Comparison of ENCODE assay signal across 9 cellular contexts in genomic region chr14:55721353-55721752, GRCh38.
DNase-seq lines count a peak whose midpoint lies in the region; ATAC-seq, FAIRE-seq and TF ChIP-seq lines count a peak whose summit lies in the region.
"Had no signal": no experiment of that assay in that cellular context is flagged by ENCODE, and none has a peak within 500 bp of the region (broad histone marks: within the 10 kb centered on the region; RNA-seq: fewer than 3 reads in every experiment).

No MANE protein-coding gene starts in this region.

- peak; percentile 91 for FAIRE-seq in HTR-8/SVneo (lab: Jason Lieb, UNC)

- H3K27ac ChIP-seq in body of pancreas (no peak overlapping the region), WERI-Rb-1 (no peak overlapping the region)

- no peak for TF ChIP-seq CTCF in body of pancreas (IDR thresholded peaks at IDR 0.05)
- TF ChIP-seq CTCF in WERI-Rb-1 (IDR thresholded peaks at IDR 0.05; ENCODE audit: low read depth, low read length): no peak

- intact Hi-C loops in body of pancreas (cut with DNase I): no loop called here

- peak; percentile 69 for DNase-seq in Caki2 (ENCODE audit: low read depth)
- DNase-seq in HTR-8/SVneo (ENCODE audit: insufficient read length, low spot score): peak; percentile 74
- DNase-seq in body of pancreas: peak in 3 of 4 donors; percentile 39 to 41 (median 40)
- DNase-seq in myocyte (ENCODE audit: low read depth): peak; percentile 98
- no peak for DNase-seq in activated CD4-positive, alpha-beta T cell treated with anti-CD3 and anti-CD28 coated beads for 1 hour
- DNase-seq in WERI-Rb-1: no peak
- DNase-seq: retina had no signal

- H3K9me3 ChIP-seq in body of pancreas (no peaks in the 10 kb centered on the region), WERI-Rb-1 (ENCODE audit: severe bottlenecking) (no peaks in the 10 kb centered on the region)

- WGBS in body of pancreas, 2 donors: 13 to 20% methylated on average over 1 of the region's 1 CpG

- in situ Hi-C loops in Caki2 (cut with HindIII; ENCODE audit: low pct_unique_long_range_greater_than_20kb, low sequenced_read_pairs): no loop called here

- no peak for TF ChIP-seq POLR2A in body of pancreas (IDR thresholded peaks at IDR 0.05)

- H3K27me3 ChIP-seq in body of pancreas (no peaks in the 10 kb centered on the region), WERI-Rb-1 (ENCODE audit: insufficient read depth, low read depth, severe bottlenecking) (no peaks in the 10 kb centered on the region)

- H3K4me3 ChIP-seq in body of pancreas (no peak overlapping the region), WERI-Rb-1 (ENCODE audit: low read depth, low read length) (no peak overlapping the region)

- no peaks in the 10 kb centered on the region for H3K36me3 ChIP-seq in body of pancreas (replicated peaks in 1 of 2; ENCODE audit: insufficient read depth in 1 of 2, low read depth in 2 of 2)
- no peaks in the 10 kb centered on the region for H3K36me3 ChIP-seq in WERI-Rb-1

- peaks cover 27% of the 10 kb centered on the region for H3K4me1 ChIP-seq in body of pancreas

- ATAC-seq in body of pancreas: peak; percentile 30
- ATAC-seq in HG03432 (IDR thresholded peaks at IDR 0.05; ENCODE audit: unreplicated experiment): no peak
- ATAC-seq in GM21717 (IDR thresholded peaks at IDR 0.05; ENCODE audit: unreplicated experiment): no peak

Comparison
In these comparisons a context has a peak if more than half of its experiments do, and no peak if none do; other contexts are left out.
1. DNase-seq: peak in Caki2 (single experiment), HTR-8/SVneo (single experiment), body of pancreas (3 of 4) and myocyte (single experiment); none in activated CD4-positive, alpha-beta T cell treated with anti-CD3 and anti-CD28 coated beads for 1 hour (single experiment) and WERI-Rb-1 (single experiment).